Comparison of ENCODE assay signal across 16 cellular contexts in the genomic region with DNA sequence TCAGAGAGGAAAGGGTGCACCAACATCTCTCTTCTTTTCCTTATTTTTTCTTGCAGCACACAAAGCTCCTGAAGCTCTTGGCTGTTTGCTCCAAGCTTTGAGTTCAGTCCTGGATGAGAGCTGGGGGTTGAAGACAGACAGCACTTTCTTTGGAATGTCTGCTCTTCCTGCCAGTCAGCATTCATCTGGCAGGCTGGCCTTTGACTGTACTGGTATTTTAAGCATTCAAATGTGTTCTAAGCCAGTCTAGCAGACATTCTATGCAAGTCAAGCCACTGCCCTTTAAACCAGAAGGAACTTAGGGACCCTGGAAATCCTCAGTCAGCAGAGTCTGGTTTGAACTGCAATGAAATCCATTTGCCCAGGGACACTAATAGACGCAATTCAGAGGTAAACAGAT.
DNase-seq lines count a peak whose midpoint lies in the region; ATAC-seq lines count a peak whose summit lies in the region.
"Had no signal": no experiment of that assay in that cellular context is flagged by ENCODE, and none has a peak within 500 bp of the region (broad histone marks: within the 10 kb centered on the region; RNA-seq: fewer than 3 reads in every experiment).

No MANE protein-coding gene starts in this region.

- H3K4me1 Mint-ChIP-seq in stimulated activated naive CD8-positive, alpha-beta T cell treated with anti-CD3 and anti-CD28 coated beads, Interleukin-15, amount 100 ng/mL, for 72 hours: no peaks in the 10 kb centered on the region

- no peak for ATAC-seq in HG03095 (IDR thresholded peaks at IDR 0.05; ENCODE audit: unreplicated experiment)
- no peak for ATAC-seq in stimulated activated naive CD8-positive, alpha-beta T cell treated with anti-CD3 and anti-CD28 coated beads, Interleukin-15, amount 100 ng/mL, for 72 hours
- ATAC-seq: mucosa of descending colon had no signal

- no peak overlapping the region for H3K4me3 ChIP-seq in skeletal muscle cell (ENCODE audit: low read depth, low read length)
- H3K4me3 ChIP-seq: mucosa of descending colon had no signal

- no peaks in the 10 kb centered on the region for H3K27me3 Mint-ChIP-seq in stimulated activated naive CD8-positive, alpha-beta T cell treated with anti-CD3 and anti-CD28 coated beads, Interleukin-15, amount 100 ng/mL, for 72 hours

- no peaks in the 10 kb centered on the region for H3K9me3 Mint-ChIP-seq in stimulated activated naive CD8-positive, alpha-beta T cell treated with anti-CD3 and anti-CD28 coated beads, Interleukin-15, amount 100 ng/mL, for 72 hours

- no peak overlapping the region for H3K4me3 Mint-ChIP-seq in stimulated activated naive CD8-positive, alpha-beta T cell treated with anti-CD3 and anti-CD28 coated beads, Interleukin-15, amount 100 ng/mL, for 72 hours

- DNase-seq in HCEC 1CT: peak; percentile 58
- DNase-seq in ecto neural progenitor cell (ENCODE audit: low spot score): peak; percentile 48
- peak; percentile 16 for DNase-seq in iPS-NIHi11 (ENCODE audit: low spot score)
- peak; percentile 42 for DNase-seq in skeletal muscle cell (ENCODE audit: low read depth)
- DNase-seq in UCSD-AML1 (lab: John Stamatoyannopoulos, UW; ENCODE audit: unreplicated experiment): no peak
- DNase-seq in stimulated activated naive CD8-positive, alpha-beta T cell treated with anti-CD3 and anti-CD28 coated beads, Interleukin-15, amount 100 ng/mL, for 72 hours: no peak
- DNase-seq in DMS79 (lab: John Stamatoyannopoulos, UW): no peak
- DNase-seq: activated CD8-positive, alpha-beta memory T cell treated with anti-CD3 and anti-CD28 coated beads for 24 hours; activated gamma-delta T cell treated with Interleukin-2 at 50 U/mL for 16 hours; central memory CD4-positive, alpha-beta T cell; mucosa of descending colon; NCI-H2029 treated with DMSO at 0.1 percent for 48 hours; NCI-H82; SIG-M5; stimulated activated CD4-positive, alpha-beta T cell treated with anti-CD3 and anti-CD28 coated beads, Interleukin-2, amount 100 ng/mL, for 48 hours had no signal

- no peak overlapping the region for H3K27ac Mint-ChIP-seq in stimulated activated naive CD8-positive, alpha-beta T cell treated with anti-CD3 and anti-CD28 coated beads, Interleukin-15, amount 100 ng/mL, for 72 hours

Comparison
In these comparisons a context has a peak if more than half of its experiments do, and no peak if none do; other contexts are left out.
1. DNase-seq: peak in HCEC 1CT (single experiment), ecto neural progenitor cell (single experiment), iPS-NIHi11 (single experiment) and skeletal muscle cell (single experiment); none in UCSD-AML1 (single experiment), stimulated activated naive CD8-positive, alpha-beta T cell treated with anti-CD3 and anti-CD28 coated beads, Interleukin-15, amount 100 ng/mL, for 72 hours (0 of 2) and DMS79 (single experiment).